Comparison of ENCODE assay signal across 26 cellular contexts in the genomic region with DNA sequence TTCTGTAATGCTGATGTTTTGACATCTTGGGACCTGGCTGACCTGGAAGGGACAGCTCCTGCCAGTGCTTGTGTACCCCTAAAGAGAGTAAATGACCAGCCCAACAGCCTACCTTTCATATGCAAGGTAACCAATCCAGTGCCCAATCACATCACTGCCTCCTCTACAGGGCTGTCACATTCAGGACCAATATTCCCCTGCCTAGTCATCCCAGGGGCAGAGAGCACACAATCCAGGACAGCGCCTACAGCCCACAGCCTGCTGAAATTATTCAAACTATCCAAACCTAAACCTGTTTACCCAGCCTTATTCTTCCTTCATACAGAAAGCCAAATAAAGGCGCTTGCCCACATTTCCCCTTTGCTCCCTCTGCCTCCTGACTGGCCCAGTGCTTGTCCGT.
"Had no signal": no experiment of that assay in that cellular context is flagged by ENCODE, and none has a peak within 500 bp of the region (broad histone marks: within the 10 kb centered on the region; RNA-seq: fewer than 3 reads in every experiment).

No MANE protein-coding gene starts in this region.

- H3K4me1 Mint-ChIP-seq: naive thymus-derived CD8-positive, alpha-beta T cell; nephron; neural crest cell; stimulated activated memory B cell treated with anti-CD40 and anti-IgM and Interleukin-4, amounts not matched to agents 10 μg/mL and 1 μg/mL and 100 μg/mL, for 72 hours; stimulated activated naive CD8-positive, alpha-beta T cell treated with anti-CD3 and anti-CD28 coated beads, Interleukin-15, amount 100 ng/mL, for 72 hours had no signal

- H3K27ac Mint-ChIP-seq: naive thymus-derived CD8-positive, alpha-beta T cell; nephron; progenitor cell of endocrine pancreas; stimulated activated memory B cell treated with anti-CD40 and anti-IgM and Interleukin-4, amounts not matched to agents 10 μg/mL and 1 μg/mL and 100 μg/mL, for 72 hours; stimulated activated naive CD8-positive, alpha-beta T cell treated with anti-CD3 and anti-CD28 coated beads, Interleukin-15, amount 100 ng/mL, for 72 hours had no signal

- H3K27ac ChIP-seq: heart left ventricle, lower lobe of right lung, neutrophil, ovary, right atrium auricular region, right lobe of liver, testis, thyroid gland, transverse colon, vagina had no signal

- H3K36me3 Mint-ChIP-seq: naive thymus-derived CD8-positive, alpha-beta T cell; stimulated activated memory B cell treated with anti-CD40 and anti-IgM and Interleukin-4, amounts not matched to agents 10 μg/mL and 1 μg/mL and 100 μg/mL, for 72 hours had no signal

- H3K9me3 ChIP-seq: heart left ventricle, lower lobe of right lung, neutrophil, ovary, right lobe of liver, testis, thyroid gland, transverse colon, vagina had no signal

- DNase-seq: heart left ventricle; left cardiac atrium; lower lobe of right lung; mammary epithelial cell; mesenchymal stem cell; naive thymus-derived CD8-positive, alpha-beta T cell; occipital lobe; ovary; right lobe of liver; stimulated activated CD4-positive, alpha-beta T cell treated with anti-CD3 and anti-CD28 coated beads, Interleukin-1b, Interleukin-23, amount 100 ng/mL, for 48 hours; stimulated activated CD4-positive, alpha-beta T cell treated with anti-CD3 and anti-CD28 coated beads, Interleukin-2, amount 100 ng/mL, for 48 hours; stimulated activated CD4-positive, alpha-beta T cell treated with anti-CD3 and anti-CD28 coated beads, Interleukin-4, amount 100 ng/mL, for 4 hours; stimulated activated CD8-positive, alpha-beta memory T cell treated with anti-CD3 and anti-CD28 coated beads, Interleukin-4, amount 100 ng/mL, for 48 hours; stimulated activated naive CD4-positive, alpha-beta T cell treated with Interleukin-2 at 50 U/mL for 16 hours; stimulated activated naive CD8-positive, alpha-beta T cell treated with anti-CD3 and anti-CD28 coated beads, Interleukin-15, amount 100 ng/mL, for 72 hours; testis; thyroid gland; transverse colon had no signal

- H3K4me3 Mint-ChIP-seq: naive thymus-derived CD8-positive, alpha-beta T cell; nephron; neural crest cell; stimulated activated memory B cell treated with anti-CD40 and anti-IgM and Interleukin-4, amounts not matched to agents 10 μg/mL and 1 μg/mL and 100 μg/mL, for 72 hours; stimulated activated naive CD8-positive, alpha-beta T cell treated with anti-CD3 and anti-CD28 coated beads, Interleukin-15, amount 100 ng/mL, for 72 hours had no signal

- H3K4me1 ChIP-seq: lower lobe of right lung, right lobe of liver, testis, thyroid gland, transverse colon, vagina had no signal

- H3K4me2 ChIP-seq: smooth muscle cell had no signal

- H3K4me3 ChIP-seq: heart left ventricle, lower lobe of right lung, ovary, right atrium auricular region, right lobe of liver, smooth muscle cell, testis, thyroid gland, transverse colon, vagina had no signal

- H3K27me3 ChIP-seq: heart left ventricle, neutrophil, ovary, right atrium auricular region, right lobe of liver, testis, thyroid gland, transverse colon, vagina had no signal

- H3K36me3 ChIP-seq: heart left ventricle, lower lobe of right lung, neutrophil, ovary, right atrium auricular region, right lobe of liver, thyroid gland, transverse colon, vagina had no signal

- H3K27me3 Mint-ChIP-seq: progenitor cell of endocrine pancreas; stimulated activated memory B cell treated with anti-CD40 and anti-IgM and Interleukin-4, amounts not matched to agents 10 μg/mL and 1 μg/mL and 100 μg/mL, for 72 hours; stimulated activated naive CD8-positive, alpha-beta T cell treated with anti-CD3 and anti-CD28 coated beads, Interleukin-15, amount 100 ng/mL, for 72 hours had no signal
